8 cellular contexts compared by ENCODE assay signal in genomic region chr15:80455668-80456442, GRCh38. TPM values are rescaled to one million over a fixed set of nuclear protein-coding genes. Genes with fewer than 3 reads are reported as not detected.
A peak's percentile ranks its signal among the peaks of the same experiment; 100 is the strongest.
DNase-seq lines count a peak whose midpoint lies in the region; ATAC-seq and TF ChIP-seq lines count a peak whose summit lies in the region.

No MANE protein-coding gene starts in this region.

- no peaks in the 10 kb centered on the region for H3K27me3 ChIP-seq in upper lobe of left lung

- DNase-seq in KG1 (lab: John Stamatoyannopoulos, UW) (peak; percentile 8), RPMI8226 (peak; percentile 74), foreskin fibroblast (peak; percentile 88 to 96), osteocyte (ENCODE audit: extremely low spot score, unreplicated experiment) (peak; percentile 89), upper lobe of left lung (peak in 1 of 2 donors; percentile 67)
- peak; percentile 41 for DNase-seq in activated T-helper 2 cell treated with anti-CD3 and anti-CD28 coated beads, Interferon-gamma antibody, Interleukin-2, Interleukin-4, amounts not matched to agents 10 μg/mL and 5 μg/mL and 100 μg/mL, durations not matched to agents 14 hours and 24 hours and 36 hours (ENCODE audit: low spot score)

- peaks cover 15 to 36% (median 26%) of the 10 kb centered on the region in 4 donors for H3K4me1 ChIP-seq in upper lobe of left lung

- peaks cover 6% of the 10 kb centered on the region for H3K4me1 Mint-ChIP-seq in activated T-helper 2 cell treated with anti-CD3 and anti-CD28 coated beads, Interferon-gamma antibody, Interleukin-2, Interleukin-4, amounts not matched to agents 10 μg/mL and 5 μg/mL and 100 μg/mL, durations not matched to agents 14 hours and 24 hours and 36 hours (ENCODE audit: low read depth)
- peaks cover 56% of the 10 kb centered on the region for H3K4me1 Mint-ChIP-seq in osteocyte (ENCODE audit: unreplicated experiment)

- H3K27ac ChIP-seq in upper lobe of left lung: no peak overlapping the region

- H3K4me3 ChIP-seq in foreskin fibroblast (ENCODE audit: low read depth in 1 of 2, low read length in 2 of 2) (no peak overlapping the region), upper lobe of left lung (no peak overlapping the region)

- H3K36me3 Mint-ChIP-seq in activated T-helper 2 cell treated with anti-CD3 and anti-CD28 coated beads, Interferon-gamma antibody, Interleukin-2, Interleukin-4, amounts not matched to agents 10 μg/mL and 5 μg/mL and 100 μg/mL, durations not matched to agents 14 hours and 24 hours and 36 hours (ENCODE audit: low read depth): no peaks in the 10 kb centered on the region
- peaks cover 53% of the 10 kb centered on the region for H3K36me3 Mint-ChIP-seq in osteocyte (ENCODE audit: unreplicated experiment)

- TF ChIP-seq POLR2A in upper lobe of left lung (IDR thresholded peaks at IDR 0.05): no peak
- no peak for TF ChIP-seq POLR2A in GM18505 (IDR thresholded peaks at IDR 0.05; ENCODE audit: borderline replicate concordance, extremely low read depth, insufficient read depth, insufficient read length)

- H3K27me3 Mint-ChIP-seq in activated T-helper 2 cell treated with anti-CD3 and anti-CD28 coated beads, Interferon-gamma antibody, Interleukin-2, Interleukin-4, amounts not matched to agents 10 μg/mL and 5 μg/mL and 100 μg/mL, durations not matched to agents 14 hours and 24 hours and 36 hours (ENCODE audit: low read depth): peaks cover 15% of the 10 kb centered on the region
- H3K27me3 Mint-ChIP-seq in osteocyte (ENCODE audit: unreplicated experiment): no peaks in the 10 kb centered on the region

- no peak for TF ChIP-seq EP300 in upper lobe of left lung (IDR thresholded peaks at IDR 0.05)

- no peaks in the 10 kb centered on the region for H3K9me3 Mint-ChIP-seq in activated T-helper 2 cell treated with anti-CD3 and anti-CD28 coated beads, Interferon-gamma antibody, Interleukin-2, Interleukin-4, amounts not matched to agents 10 μg/mL and 5 μg/mL and 100 μg/mL, durations not matched to agents 14 hours and 24 hours and 36 hours
- H3K9me3 Mint-ChIP-seq in osteocyte (ENCODE audit: unreplicated experiment): peaks cover 3% of the 10 kb centered on the region

- TF ChIP-seq CTCF in GM12874 (IDR thresholded peaks at IDR 0.05; ENCODE audit: insufficient read depth, low read depth, low read length) (peak; percentile 89), foreskin fibroblast (IDR thresholded peaks at IDR 0.05; ENCODE audit: low read depth, low read length) (peak; percentile 85), osteocyte (IDR thresholded peaks at IDR 0.05) (peak; percentile 97), upper lobe of left lung (IDR thresholded peaks at IDR 0.05) (peak; percentile 84 to 92 (median 85))

- WGBS in upper lobe of left lung, 2 donors: 18 to 21% methylated on average over 17 of the region's 17 CpGs

- H3K4me3 Mint-ChIP-seq in activated T-helper 2 cell treated with anti-CD3 and anti-CD28 coated beads, Interferon-gamma antibody, Interleukin-2, Interleukin-4, amounts not matched to agents 10 μg/mL and 5 μg/mL and 100 μg/mL, durations not matched to agents 14 hours and 24 hours and 36 hours (ENCODE audit: low read depth): no peak overlapping the region
- peak overlapping the region; percentile 1 for H3K4me3 Mint-ChIP-seq in osteocyte (ENCODE audit: unreplicated experiment)

- H3K27ac Mint-ChIP-seq in activated T-helper 2 cell treated with anti-CD3 and anti-CD28 coated beads, Interferon-gamma antibody, Interleukin-2, Interleukin-4, amounts not matched to agents 10 μg/mL and 5 μg/mL and 100 μg/mL, durations not matched to agents 14 hours and 24 hours and 36 hours: no peak overlapping the region
- peak overlapping the region; percentile 84 for H3K27ac Mint-ChIP-seq in osteocyte (ENCODE audit: unreplicated experiment)

- ATAC-seq in upper lobe of left lung (ENCODE audit: low FRiP score in 2 of 2): peak; percentile 85 to 89
- no peak for ATAC-seq in GM18505 (IDR thresholded peaks at IDR 0.05; ENCODE audit: unreplicated experiment)

- intact Hi-C loops in activated T-helper 2 cell treated with anti-CD3 and anti-CD28 coated beads, Interferon-gamma antibody, Interleukin-2, Interleukin-4, amounts not matched to agents 10 μg/mL and 5 μg/mL and 100 μg/mL, durations not matched to agents 14 hours and 24 hours and 36 hours (cut with micrococcal nuclease): loop anchor here (1.0 to 10.0 kb wide), 4 partner anchors 109 to 811 kb away; no protein-coding TSS in a partner anchor

- no peaks in the 10 kb centered on the region for H3K9me3 ChIP-seq in upper lobe of left lung

- no peaks in the 10 kb centered on the region for H3K36me3 ChIP-seq in upper lobe of left lung

RNA-seq across cellular contexts. Expression of gene ARNT2, which starts 51.7 kb away (rescaled TPM):
- total RNA-seq in activated T-helper 2 cell treated with anti-CD3 and anti-CD28 coated beads, Interferon-gamma antibody, Interleukin-2, Interleukin-4, amounts not matched to agents 10 μg/mL and 5 μg/mL and 100 μg/mL, durations not matched to agents 14 hours and 24 hours and 36 hours: 0.28 TPM in 1 of 2 replicates, not detected in the other
- total RNA-seq in osteocyte (68.1 and 72.4 TPM in 2 replicates), upper lobe of left lung (10 to 100 TPM in 3 of 6 donors, 1 to 10 TPM in 3; 4.7 to 26.9 (median 8.4) TPM)
